ENCODE assay signal across 16 cellular contexts in the genomic region with DNA sequence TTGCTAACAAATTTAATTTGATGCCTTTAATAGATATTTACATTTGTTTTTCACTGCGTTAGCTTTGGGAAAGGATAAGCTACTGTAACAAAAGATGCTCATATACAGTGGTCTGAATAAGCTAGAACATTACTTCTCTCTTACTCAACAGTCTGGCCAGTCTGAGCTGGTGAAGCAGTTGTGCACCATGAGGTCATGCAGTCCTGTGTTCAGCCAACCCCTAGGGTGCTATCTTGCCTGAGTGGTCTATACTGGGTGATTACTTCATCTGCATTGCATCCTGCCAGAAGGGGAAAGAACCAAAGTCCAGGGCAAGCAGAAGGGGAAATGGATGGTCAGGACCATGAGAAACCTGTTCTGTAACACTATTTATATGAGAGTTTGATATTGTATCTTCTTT. TPM values are rescaled to one million over a fixed set of nuclear protein-coding genes. Genes with fewer than 3 reads are reported as not detected.
A peak's percentile ranks its signal among the peaks of the same experiment; 100 is the strongest.
DNase-seq lines count a peak whose midpoint lies in the region; ATAC-seq, FAIRE-seq and TF ChIP-seq lines count a peak whose summit lies in the region.
"Had no signal": no experiment of that assay in that cellular context is flagged by ENCODE, and none has a peak within 500 bp of the region (broad histone marks: within the 10 kb centered on the region; RNA-seq: fewer than 3 reads in every experiment).

No MANE protein-coding gene starts in this region.

- peaks cover 0 to 68% (median 49%) of the 10 kb centered on the region in 6 donors for H3K36me3 ChIP-seq in spleen

- ATAC-seq in left lobe of liver = peak; percentile 27
- ATAC-seq: naive thymus-derived CD8-positive, alpha-beta T cell; SK-N-SH treated with all-trans-retinoic acid at 6 μM for 48 hours had no signal

- no peak for FAIRE-seq in RCC 7860 (lab: Jason Lieb, UNC)

- no peaks in the 10 kb centered on the region for H3K9me3 ChIP-seq in spleen

- H3K27ac Mint-ChIP-seq in T-helper 2 cell treated with Interferon-gamma antibody and Interleukin-4, amounts not matched to agents 5 μg/mL and 100 μg/mL, for 36 hours = no peak overlapping the region

- no peak for TF ChIP-seq POLR2A in spleen (IDR thresholded peaks at IDR 0.05)

- H3K36me3 Mint-ChIP-seq in T-helper 2 cell treated with Interferon-gamma antibody and Interleukin-4, amounts not matched to agents 5 μg/mL and 100 μg/mL, for 36 hours (ENCODE audit: low read depth) = peaks cover 38% of the 10 kb centered on the region

- no peaks in the 10 kb centered on the region for H3K27me3 ChIP-seq in spleen (replicated peaks in 1 of 7)

- DNase-seq in EH (ENCODE audit: low read depth) (peak; percentile 5), RCC 7860 (ENCODE audit: low spot score) (peak; percentile 20), fibroblast of gingiva (ENCODE audit: low read depth) (peak; percentile 2), left lobe of liver (ENCODE audit: low spot score) (no peak), spleen (no peak), coronary artery (ENCODE audit: low spot score) (no peak)
- DNase-seq in activated naive CD4-positive, alpha-beta T cell treated with Interleukin-2 at 50 U/mL for 16 hours = no peak
- DNase-seq in T-helper 2 cell treated with Interferon-gamma antibody and Interleukin-4, amounts not matched to agents 5 μg/mL and 100 μg/mL, for 36 hours (ENCODE audit: low spot score) = no peak
- DNase-seq: activated CD4-positive, alpha-beta T cell treated with anti-CD3 and anti-CD28 coated beads, Interleukin-2, amount 50 U/mL, for 4 hours; activated T-cell treated with anti-CD3 and anti-CD28 coated beads, Interleukin-2, amount 50 U/mL, for 48 hours; cerebellar nuclear complex; Kasumi-1; naive thymus-derived CD8-positive, alpha-beta T cell; NCI-H1694 treated with DMSO at 0.1 percent for 48 hours had no signal

- peaks cover 3% of the 10 kb centered on the region for H3K4me1 Mint-ChIP-seq in T-helper 2 cell treated with Interferon-gamma antibody and Interleukin-4, amounts not matched to agents 5 μg/mL and 100 μg/mL, for 36 hours (ENCODE audit: low read depth)

- WGBS in spleen, 5 donors = 95 to 98% (median 97%) methylated on average over 1 of the region's 1 CpG

- no peaks in the 10 kb centered on the region for H3K9me3 Mint-ChIP-seq in T-helper 2 cell treated with Interferon-gamma antibody and Interleukin-4, amounts not matched to agents 5 μg/mL and 100 μg/mL, for 36 hours
- H3K9me3 Mint-ChIP-seq: naive thymus-derived CD8-positive, alpha-beta T cell had no signal

- intact Hi-C loops in spleen (cut with DNase I; ENCODE audit: low total_unique reads) = no loop called here

- H3K4me3 ChIP-seq in spleen = no peak overlapping the region
- no peak overlapping the region for H3K4me3 ChIP-seq in coronary artery

- no peak for TF ChIP-seq CTCF in spleen (IDR thresholded peaks at IDR 0.05 in 8 of 11, conservative IDR thresholded peaks at IDR 0.05 in 3 of 11)
- no peak for TF ChIP-seq CTCF in coronary artery (IDR thresholded peaks at IDR 0.05)

- no peak overlapping the region for H3K4me3 Mint-ChIP-seq in T-helper 2 cell treated with Interferon-gamma antibody and Interleukin-4, amounts not matched to agents 5 μg/mL and 100 μg/mL, for 36 hours
- H3K4me3 Mint-ChIP-seq: naive thymus-derived CD8-positive, alpha-beta T cell had no signal

- H3K27ac ChIP-seq in spleen (no peak overlapping the region), coronary artery (no peak overlapping the region)
- H3K27ac ChIP-seq: HL-60 had no signal

- H3K27me3 Mint-ChIP-seq in T-helper 2 cell treated with Interferon-gamma antibody and Interleukin-4, amounts not matched to agents 5 μg/mL and 100 μg/mL, for 36 hours (ENCODE audit: low read depth) = no peaks in the 10 kb centered on the region
- H3K27me3 Mint-ChIP-seq: naive thymus-derived CD8-positive, alpha-beta T cell had no signal

- no peaks in the 10 kb centered on the region for H3K4me1 ChIP-seq in spleen

RNA-seq across cellular contexts. Expression of a gene that starts 31.5 kb away (rescaled TPM):
- total RNA-seq in left lobe of liver (23.9 TPM), spleen (100 to 1,000 TPM in 2 of 7 donors, 10 to 100 TPM in 5; 55.1 to 101 (median 76.6) TPM)
- polyA plus RNA-seq in spleen = 100 to 1,000 TPM in 1 of 3 donors, 10 to 100 TPM in 2; 58.0 to 123 (median 64.7) TPM

Comparison
In these comparisons a context has a peak if more than half of its experiments do, and no peak if none do; other contexts are left out.
1. DNase-seq: peak in EH (single experiment), RCC 7860 (single experiment) and fibroblast of gingiva (single experiment); none in left lobe of liver (single experiment), spleen (single experiment), coronary artery (single experiment), activated naive CD4-positive, alpha-beta T cell treated with Interleukin-2 at 50 U/mL for 16 hours (single experiment) and T-helper 2 cell treated with Interferon-gamma antibody and Interleukin-4, amounts not matched to agents 5 μg/mL and 100 μg/mL, for 36 hours (single experiment).